ENCODE assay signal across 8 cellular contexts in the genomic region with DNA sequence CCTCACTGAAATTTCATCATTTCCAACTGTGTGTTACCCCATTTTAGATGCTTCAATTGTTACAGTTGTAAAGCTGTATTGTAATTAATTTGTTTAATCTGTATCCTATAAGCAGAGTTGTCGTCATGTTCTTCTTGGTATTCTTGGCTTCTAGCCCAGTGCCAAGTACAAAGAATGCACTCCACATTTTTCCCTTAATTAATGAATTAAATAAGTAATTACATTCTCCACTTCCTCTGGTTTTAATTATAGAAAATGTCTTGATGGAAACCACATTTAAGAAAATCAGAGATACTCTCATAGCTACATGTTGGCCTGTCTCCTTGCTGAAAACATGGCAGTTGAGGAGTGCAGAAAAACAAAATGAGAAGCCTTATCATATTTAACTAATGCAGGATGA. TPM values are rescaled to one million over a fixed set of nuclear protein-coding genes. Genes with fewer than 3 reads are reported as not detected.
DNase-seq lines count a peak whose midpoint lies in the region; ATAC-seq and TF ChIP-seq lines count a peak whose summit lies in the region.

No MANE protein-coding gene starts in this region.

- no peak for ATAC-seq in natural killer cell treated with Interleukin-12 subunit alpha and Interleukin-12 subunit beta and Interleukin-15 and Interleukin-18, amount 100 ng/mL, for 72 hours
- ATAC-seq in aorta (ENCODE audit: low FRiP score): no peak

- no peaks in the 10 kb centered on the region for H3K27me3 Mint-ChIP-seq in natural killer cell treated with Interleukin-12 subunit alpha and Interleukin-12 subunit beta and Interleukin-15 and Interleukin-18, amount 100 ng/mL, for 72 hours

- 11 to 14% methylated on average over 1 of the region's 1 CpG for WGBS in aorta, 2 donors

- no peak for TF ChIP-seq CTCF in breast epithelium (IDR thresholded peaks at IDR 0.05)

- peaks cover 17 to 19% of the 10 kb centered on the region in 2 donors for H3K4me1 Mint-ChIP-seq in natural killer cell treated with Interleukin-12 subunit alpha and Interleukin-12 subunit beta and Interleukin-15 and Interleukin-18, amount 100 ng/mL, for 72 hours (ENCODE audit: low read depth in 2 of 2)

- H3K36me3 Mint-ChIP-seq in natural killer cell treated with Interleukin-12 subunit alpha and Interleukin-12 subunit beta and Interleukin-15 and Interleukin-18, amount 100 ng/mL, for 72 hours: no peaks in the 10 kb centered on the region

- no peak for TF ChIP-seq POLR2A in breast epithelium (IDR thresholded peaks at IDR 0.05)

- H3K9me3 Mint-ChIP-seq in natural killer cell treated with Interleukin-12 subunit alpha and Interleukin-12 subunit beta and Interleukin-15 and Interleukin-18, amount 100 ng/mL, for 72 hours: no peaks in the 10 kb centered on the region

- H3K4me1 ChIP-seq in breast epithelium (peaks cover 0 to 4% of the 10 kb centered on the region in 2 donors), aorta (ENCODE audit: control insufficient read depth in 1 of 2, insufficient read depth in 2 of 2, low read length in 2 of 2) (peaks cover 0 to 1% of the 10 kb centered on the region in 2 donors)

- DNase-seq in AG20443 (ENCODE audit: low spot score): peak; percentile 8
- no peak for DNase-seq in Jurkat, Clone E6-1 (ENCODE audit: low read depth, low spot score)
- no peak for DNase-seq in breast epithelium (ENCODE audit: low spot score in 2 of 2)
- no peak for DNase-seq in natural killer cell treated with Interleukin-12 subunit alpha and Interleukin-12 subunit beta and Interleukin-15 and Interleukin-18, amount 100 ng/mL, for 72 hours (ENCODE audit: low spot score)
- no peak for DNase-seq in 8988T
- no peak for DNase-seq in glomerular visceral epithelial cell (ENCODE audit: extremely low spot score)
- DNase-seq in NCI-H2029 treated with DMSO at 0.1 percent for 48 hours (lab: John Stamatoyannopoulos, UW): no peak
- no peak for DNase-seq in aorta

- peak overlapping the region; percentile 83 for H3K4me3 ChIP-seq in Jurkat, Clone E6-1 (ENCODE audit: low read length)
- peak overlapping the region in 2 of 3 donors; percentile 79 to 83 for H3K4me3 ChIP-seq in breast epithelium
- peak overlapping the region in 1 of 2 donors; percentile 65 for H3K4me3 ChIP-seq in aorta (ENCODE audit: low read length in 2 of 2)

- H3K36me3 ChIP-seq in breast epithelium (no peaks in the 10 kb centered on the region), aorta (ENCODE audit: control insufficient read depth in 1 of 2, insufficient read depth in 2 of 2, low read length in 1 of 2) (no peaks in the 10 kb centered on the region)

- H3K9me3 ChIP-seq in breast epithelium (no peaks in the 10 kb centered on the region), aorta (ENCODE audit: control insufficient read depth, low read length) (no peaks in the 10 kb centered on the region)

- H3K4me3 Mint-ChIP-seq in natural killer cell treated with Interleukin-12 subunit alpha and Interleukin-12 subunit beta and Interleukin-15 and Interleukin-18, amount 100 ng/mL, for 72 hours: peak overlapping the region; percentile 99

- intact Hi-C loops in breast epithelium (cut with DNase I; ENCODE audit: low total_unique reads) (no loop called here), aorta (cut with DNase I) (no loop called here)

- H3K27me3 ChIP-seq in breast epithelium (no peaks in the 10 kb centered on the region), aorta (ENCODE audit: control insufficient read depth in 1 of 2, insufficient read depth in 2 of 2, low read length in 1 of 2) (no peaks in the 10 kb centered on the region)

- H3K27ac ChIP-seq in breast epithelium: peak overlapping the region; percentile 97
- H3K27ac ChIP-seq in aorta (ENCODE audit: low read depth in 1 of 2, low read length in 2 of 2): no peak overlapping the region

- H3K27ac Mint-ChIP-seq in natural killer cell treated with Interleukin-12 subunit alpha and Interleukin-12 subunit beta and Interleukin-15 and Interleukin-18, amount 100 ng/mL, for 72 hours: peak overlapping the region in 1 of 2 donors; percentile 99

RNA-seq across cellular contexts. Expression of a gene that starts 0.7 kb away (rescaled TPM):
- not detected for polyA plus RNA-seq in Jurkat, Clone E6-1 (2012; ENCODE audit: insufficient read depth, insufficient read length)
- 1 to 10 TPM; 1.1 to 4.2 (median 2.0) TPM for total RNA-seq in breast epithelium
- under 1 TPM in 1 of 2 donors, not detected in 1; 0.17 TPM for total RNA-seq in natural killer cell treated with Interleukin-12 subunit alpha and Interleukin-12 subunit beta and Interleukin-15 and Interleukin-18, amount 100 ng/mL, for 72 hours
- total RNA-seq in aorta: 1 to 10 TPM in 1 of 2 donors, under 1 TPM in 1; 0.24 to 1.2 TPM
- under 1 TPM in 1 of 2 donors, not detected in 1; 0.64 TPM for polyA plus RNA-seq in aorta

RNA-seq across cellular contexts. Expression of a gene that starts 0.8 kb away (rescaled TPM):
- 11.5 TPM for polyA plus RNA-seq in Jurkat, Clone E6-1 (2012; ENCODE audit: insufficient read depth, insufficient read length)
- 10 to 100 TPM; 29.5 to 52.4 (median 46.9) TPM for total RNA-seq in breast epithelium
- total RNA-seq in natural killer cell treated with Interleukin-12 subunit alpha and Interleukin-12 subunit beta and Interleukin-15 and Interleukin-18, amount 100 ng/mL, for 72 hours: 10 to 100 TPM in 1 of 2 donors, 1 to 10 TPM in 1; 6.6 to 10.7 TPM
- 10 to 100 TPM; 21.3 to 25.3 TPM for total RNA-seq in aorta
- 10 to 100 TPM; 35.0 to 41.9 TPM for polyA plus RNA-seq in aorta

RNA-seq across cellular contexts. Expression of a gene that starts 56.5 kb away (rescaled TPM):
- polyA plus RNA-seq in Jurkat, Clone E6-1 (2012; ENCODE audit: insufficient read depth, insufficient read length): 10.1 TPM
- total RNA-seq in breast epithelium (10 to 100 TPM; 10.6 to 15.7 (median 14.3) TPM), aorta (10 to 100 TPM; 21.8 to 29.7 TPM)
- 10 to 100 TPM; 20.5 to 21.5 TPM for total RNA-seq in natural killer cell treated with Interleukin-12 subunit alpha and Interleukin-12 subunit beta and Interleukin-15 and Interleukin-18, amount 100 ng/mL, for 72 hours
- polyA plus RNA-seq in aorta: 1 to 10 TPM; 7.7 to 8.1 TPM

Comparison
In these comparisons a context has a peak if more than half of its experiments do, and no peak if none do; other contexts are left out.
1. H3K27ac ChIP-seq: peak in breast epithelium (2 of 2); none in aorta (0 of 2).